2 cellular contexts compared by ENCODE assay signal in the genomic region with DNA sequence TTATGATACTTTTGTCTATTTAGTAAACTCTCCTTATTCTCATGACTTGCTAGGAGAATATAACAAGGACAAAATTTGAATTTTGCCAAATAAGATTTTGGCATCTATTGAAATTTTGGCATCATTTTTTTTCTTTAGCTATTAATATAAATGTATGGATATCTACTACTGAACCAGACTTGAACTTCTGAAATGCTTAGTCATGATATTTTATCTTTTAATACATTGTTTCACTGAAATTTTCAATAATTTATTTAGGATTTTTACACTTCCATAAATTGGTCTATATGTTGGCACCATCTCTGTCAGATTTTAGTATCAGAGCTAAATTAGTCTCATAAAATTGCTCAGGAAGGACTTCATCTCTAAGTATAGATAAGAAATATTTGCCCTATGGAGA.
A peak's percentile ranks its signal among the peaks of the same experiment; 100 is the strongest.
TF ChIP-seq lines count a peak whose summit lies in the region.

No MANE protein-coding gene starts in this region.

TF ChIP-seq in HepG2, 621 proteins besides CTCF, POLR2A, EP300 and RAD21:
- no peak for TF ChIP-seq ZNF7 (CRISPR knock-in tag; IDR thresholded peaks at IDR 0.05)
- peak; percentile 48; the same call in 1 of the 2 replicates for TF ChIP-seq NFE2L2 (IDR thresholded peaks at IDR 0.05; ENCODE audit: low read length)
- TF ChIP-seq, protein P1, sequence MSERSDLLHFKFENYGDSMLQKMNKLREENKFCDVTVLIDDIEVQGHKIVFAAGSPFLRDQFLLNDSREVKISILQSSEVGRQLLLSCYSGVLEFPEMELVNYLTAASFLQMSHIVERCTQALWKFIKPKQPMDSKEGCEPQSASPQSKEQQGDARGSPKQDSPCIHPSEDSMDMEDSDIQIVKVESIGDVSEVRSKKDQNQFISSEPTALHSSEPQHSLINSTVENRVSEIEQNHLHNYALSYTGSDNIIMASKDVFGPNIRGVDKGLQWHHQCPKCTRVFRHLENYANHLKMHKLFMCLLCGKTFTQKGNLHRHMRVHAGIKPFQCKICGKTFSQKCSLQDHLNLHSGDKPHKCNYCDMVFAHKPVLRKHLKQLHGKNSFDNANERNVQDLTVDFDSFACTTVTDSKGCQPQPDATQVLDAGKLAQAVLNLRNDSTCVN (CRISPR knock-in tag; IDR thresholded peaks at IDR 0.05; ENCODE audit: borderline replicate concordance): no peak
- no peak for TF ChIP-seq ZNF333 (CRISPR knock-in tag; IDR thresholded peaks at IDR 0.05; ENCODE audit: borderline replicate concordance)
- TF ChIP-seq MAFK (conservative IDR thresholded peaks at IDR 0.05 in 1 of 2, IDR thresholded peaks at IDR 0.05 in 1 of 2; ENCODE audit: low read length in 2 of 2): peak; percentile 80 to 90
- TF ChIP-seq MAFF (IDR thresholded peaks at IDR 0.05; ENCODE audit: low read depth, low read length): peak; percentile 80
- no peak for TF ChIP-seq ZNF274 (CRISPR knock-in tag; IDR thresholded peaks at IDR 0.05)

TF ChIP-seq in IMR-90, 13 proteins besides CTCF, POLR2A, EP300 and RAD21:
- TF ChIP-seq, protein P2, sequence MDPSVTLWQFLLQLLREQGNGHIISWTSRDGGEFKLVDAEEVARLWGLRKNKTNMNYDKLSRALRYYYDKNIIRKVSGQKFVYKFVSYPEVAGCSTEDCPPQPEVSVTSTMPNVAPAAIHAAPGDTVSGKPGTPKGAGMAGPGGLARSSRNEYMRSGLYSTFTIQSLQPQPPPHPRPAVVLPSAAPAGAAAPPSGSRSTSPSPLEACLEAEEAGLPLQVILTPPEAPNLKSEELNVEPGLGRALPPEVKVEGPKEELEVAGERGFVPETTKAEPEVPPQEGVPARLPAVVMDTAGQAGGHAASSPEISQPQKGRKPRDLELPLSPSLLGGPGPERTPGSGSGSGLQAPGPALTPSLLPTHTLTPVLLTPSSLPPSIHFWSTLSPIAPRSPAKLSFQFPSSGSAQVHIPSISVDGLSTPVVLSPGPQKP (IDR thresholded peaks at IDR 0.05; ENCODE audit: borderline replicate concordance, low read depth, low read length): no peak
- TF ChIP-seq RCOR1 (IDR thresholded peaks at IDR 0.05; ENCODE audit: insufficient replicate concordance, low read length) (no peak), MAFK (IDR thresholded peaks at IDR 0.05; ENCODE audit: low read depth, low read length) (peak; percentile 65), FOS (IDR thresholded peaks at IDR 0.05; ENCODE audit: low read depth, low read length) (no peak), SMC3 (IDR thresholded peaks at IDR 0.05; ENCODE audit: low read depth, low read length) (no peak), CEBPB (IDR thresholded peaks at IDR 0.05; ENCODE audit: low read depth, low read length) (no peak), CHD1 (IDR thresholded peaks at IDR 0.05; ENCODE audit: low read depth, low read length) (no peak), NFE2L2 (IDR thresholded peaks at IDR 0.05; ENCODE audit: low read depth, low read length) (peak; percentile 28; the same call in 1 of the 2 replicates)
